In the genomic region with DNA sequence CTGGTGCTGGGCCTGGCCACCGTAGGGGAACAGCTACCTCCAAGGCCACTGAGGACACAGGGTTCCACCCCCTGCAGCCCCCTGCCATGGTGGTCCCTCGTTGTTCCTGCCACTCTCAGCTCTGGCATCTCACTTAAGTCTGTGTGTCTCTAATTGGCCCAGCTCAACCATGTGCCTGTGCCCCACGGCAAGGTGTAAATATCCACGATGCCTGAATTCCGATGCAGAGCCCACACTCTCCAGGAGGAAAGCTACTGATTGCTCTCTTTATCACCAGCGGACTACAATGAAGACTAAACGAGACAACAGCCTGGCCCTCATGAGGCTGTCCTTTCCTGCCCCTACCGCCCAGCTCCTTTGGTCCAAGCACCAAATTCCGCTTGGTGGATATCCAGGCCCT, we compare ENCODE assay signal across 19 cellular contexts. TPM values are rescaled to one million over a fixed set of nuclear protein-coding genes. Genes with fewer than 3 reads are reported as not detected.
DNase-seq lines count a peak whose midpoint lies in the region; ATAC-seq and TF ChIP-seq lines count a peak whose summit lies in the region.
"Had no signal": no experiment of that assay in that cellular context is flagged by ENCODE, and none has a peak within 500 bp of the region (broad histone marks: within the 10 kb centered on the region; RNA-seq: fewer than 3 reads in every experiment).

No MANE protein-coding gene starts in this region.

- peaks cover 5% of the 10 kb centered on the region for H3K27me3 Mint-ChIP-seq in HFFc6 (ENCODE audit: insufficient read depth)
- H3K27me3 Mint-ChIP-seq in naive thymus-derived CD4-positive, alpha-beta T cell = no peaks in the 10 kb centered on the region

- H3K36me3 ChIP-seq in naive thymus-derived CD4-positive, alpha-beta T cell (ENCODE audit: control insufficient read depth in 2 of 3, insufficient read depth in 3 of 3, low read length in 3 of 3) = no peaks in the 10 kb centered on the region

- H3K9me3 Mint-ChIP-seq in HFFc6 = no peaks in the 10 kb centered on the region
- no peaks in the 10 kb centered on the region for H3K9me3 Mint-ChIP-seq in naive thymus-derived CD4-positive, alpha-beta T cell

- H3K4me3 ChIP-seq in naive thymus-derived CD4-positive, alpha-beta T cell (ENCODE audit: low read length) = no peak overlapping the region
- H3K4me3 ChIP-seq: GM23248 had no signal

- no peak for TF ChIP-seq CTCF in HFFc6 (IDR thresholded peaks at IDR 0.05)

- POLR2A ChIA-PET in naive thymus-derived CD4-positive, alpha-beta T cell (lab: Charles Lee) = no interaction called here

- H3K4me1 Mint-ChIP-seq in HFFc6 (ENCODE audit: low read depth) = peaks cover 66% of the 10 kb centered on the region
- H3K4me1 Mint-ChIP-seq in naive thymus-derived CD4-positive, alpha-beta T cell = peaks cover 29 to 46% (median 39%) of the 10 kb centered on the region in 7 donors

- no peaks in the 10 kb centered on the region for H3K27me3 ChIP-seq in naive thymus-derived CD4-positive, alpha-beta T cell (ENCODE audit: control insufficient read depth in 2 of 2, insufficient read depth in 2 of 2, low read length in 2 of 2)

- in situ Hi-C loops in KBM-7 (cut with MboI; ENCODE audit: low pct_unique_long_range_greater_than_20kb, low sequenced_read_pairs) = no loop called here

- no peak overlapping the region for H3K4me3 Mint-ChIP-seq in HFFc6
- H3K4me3 Mint-ChIP-seq in naive thymus-derived CD4-positive, alpha-beta T cell = no peak overlapping the region

- H3K27ac ChIP-seq in caudate nucleus (ENCODE audit: low read depth, low read length) (peak overlapping the region; percentile 75), temporal lobe (ENCODE audit: low read depth, low read length) (peak overlapping the region; percentile 70)
- H3K27ac ChIP-seq in naive thymus-derived CD4-positive, alpha-beta T cell (ENCODE audit: low read depth, low read length) = no peak overlapping the region
- H3K27ac ChIP-seq: C4-2B, GM23248 had no signal

- H3K27ac Mint-ChIP-seq in HFFc6 = peak overlapping the region; percentile 47
- peak overlapping the region in 6 of 9 donors; percentile 14 to 96 (median 56) for H3K27ac Mint-ChIP-seq in naive thymus-derived CD4-positive, alpha-beta T cell

- CTCF ChIA-PET in naive thymus-derived CD4-positive, alpha-beta T cell (lab: Charles Lee) = interaction anchor here (0.9 kb wide), 1 partner anchor 80 kb away, joined by 3 read pairs; no protein-coding TSS in a partner anchor

- H3K9me3 ChIP-seq in naive thymus-derived CD4-positive, alpha-beta T cell (ENCODE audit: control insufficient read depth in 2 of 3, low read length in 3 of 3) = no peaks in the 10 kb centered on the region

- peaks cover 28 to 32% of the 10 kb centered on the region in 2 donors for H3K4me1 ChIP-seq in naive thymus-derived CD4-positive, alpha-beta T cell (ENCODE audit: control insufficient read depth in 2 of 2, insufficient read depth in 2 of 2, low read length in 2 of 2)

- intact Hi-C loops in naive thymus-derived CD4-positive, alpha-beta T cell (cut with micrococcal nuclease) = no loop called here

- ATAC-seq in naive thymus-derived CD4-positive, alpha-beta T cell = no peak
- ATAC-seq in HG03520 (IDR thresholded peaks at IDR 0.05; ENCODE audit: unreplicated experiment) = no peak
- ATAC-seq: HCT116 had no signal

- DNase-seq in HFFc6 = no peak
- no peak for DNase-seq in caudate nucleus (lab: John Stamatoyannopoulos, UW)
- DNase-seq in naive thymus-derived CD4-positive, alpha-beta T cell = no peak
- DNase-seq in stimulated activated naive CD4-positive, alpha-beta T cell treated with Interleukin-2 at 50 U/mL for 16 hours (lab: John Stamatoyannopoulos, UW) = no peak
- no peak for DNase-seq in KBM-7
- DNase-seq: ACHN, DMS153, GDM1, GM23248, NCI-H1105, NCI-H2081 treated with DMSO at 0.1 percent for 48 hours, Right ventricle myocardium superior had no signal

- H3K36me3 Mint-ChIP-seq in HFFc6 (ENCODE audit: low read depth) = 0 out of 2 replicates have a peak, but pooled peaks cover 5% of the 10 kb centered on the region
- peaks cover 0 to 2% (median 0%) of the 10 kb centered on the region in 5 donors for H3K36me3 Mint-ChIP-seq in naive thymus-derived CD4-positive, alpha-beta T cell

RNA-seq across cellular contexts. Expression of a gene that starts 17.0 kb away (rescaled TPM):
- total RNA-seq in HFFc6 (2021; fragmentation: NEBNext Ultra II Directional; extraction: Animal tissue kit (Norgen Biotek cat#: 25700)) = under 1 TPM in 1 of 6 experiments, not detected in 5; 0.14 TPM
- not detected for total RNA-seq in naive thymus-derived CD4-positive, alpha-beta T cell
- not detected for polyA plus RNA-seq in naive thymus-derived CD4-positive, alpha-beta T cell
- not detected for total RNA-seq in temporal lobe
- total RNA-seq: Daoy, GM23248, NCI-H460, OCI-LY7, Right ventricle myocardium superior had no signal
